In genomic region chr2:8118940-8119781, GRCh38 we compare ENCODE assay signal across 14 cellular contexts.
DNase-seq lines count a peak whose midpoint lies in the region; ATAC-seq and TF ChIP-seq lines count a peak whose summit lies in the region.
"Had no signal": no experiment of that assay in that cellular context is flagged by ENCODE, and none has a peak within 500 bp of the region (broad histone marks: within the 10 kb centered on the region; RNA-seq: fewer than 3 reads in every experiment).

No MANE protein-coding gene starts in this region.

- TF ChIP-seq CTCF in fibroblast of lung (conservative IDR thresholded peaks at IDR 0.05 in 1 of 2, IDR thresholded peaks at IDR 0.05 in 1 of 2; ENCODE audit: low read depth in 1 of 2, low read length in 2 of 2) (no peak), osteoblast (IDR thresholded peaks at IDR 0.05; ENCODE audit: extremely low read depth, low read depth, low read length) (no peak)

- peak overlapping the region; percentile 20 for H3K4me2 ChIP-seq in fibroblast of lung (ENCODE audit: extremely low read depth, insufficient read depth, low read length)
- H3K4me2 ChIP-seq in osteoblast (ENCODE audit: insufficient read depth, low read length) = peak overlapping the region; percentile 59

- H3K9me3 Mint-ChIP-seq in CD8-positive, alpha-beta memory T cell = no peaks in the 10 kb centered on the region

- no peak overlapping the region for H3K27ac Mint-ChIP-seq in CD8-positive, alpha-beta memory T cell

- no peak overlapping the region for H3K4me3 ChIP-seq in right cardiac atrium (ENCODE audit: low read length)
- no peak overlapping the region for H3K4me3 ChIP-seq in fibroblast of lung (replicated peaks in 1 of 4; ENCODE audit: control extremely low read depth in 1 of 4, insufficient read depth in 1 of 4, low read depth in 3 of 4, low read length in 4 of 4)
- H3K4me3 ChIP-seq in osteoblast (ENCODE audit: insufficient read depth, low read length) = no peak overlapping the region
- no peak overlapping the region for H3K4me3 ChIP-seq in CD8-positive, alpha-beta memory T cell (ENCODE audit: low read length)
- H3K4me3 ChIP-seq: cardiac muscle cell, HAP-1, MG63 had no signal

- H3K79me2 ChIP-seq in fibroblast of lung (ENCODE audit: control insufficient read depth, insufficient read depth, low read length) (no peaks in the 10 kb centered on the region), osteoblast (ENCODE audit: insufficient read depth, low read length) (no peaks in the 10 kb centered on the region)

- H3K36me3 ChIP-seq in fibroblast of lung (ENCODE audit: control insufficient read depth, insufficient read depth, low read length) (no peaks in the 10 kb centered on the region), osteoblast (ENCODE audit: insufficient read depth, low read length) (no peaks in the 10 kb centered on the region)
- no peaks in the 10 kb centered on the region for H3K36me3 ChIP-seq in CD8-positive, alpha-beta memory T cell (ENCODE audit: insufficient read depth, low read length)
- H3K36me3 ChIP-seq: cardiac muscle cell, HAP-1, MG63 had no signal

- DNase-seq in right cardiac atrium (no peak), left ventricle myocardium superior (no peak), fibroblast of lung (ENCODE audit: low read depth in 2 of 2) (no peak), osteoblast (ENCODE audit: insufficient read length, low spot score, missing footprints) (peak; percentile 49), SKM-1 (lab: John Stamatoyannopoulos, UW; ENCODE audit: unreplicated experiment) (no peak), midbrain (lab: John Stamatoyannopoulos, UW) (no peak)
- no peak for DNase-seq in CD8-positive, alpha-beta memory T cell
- DNase-seq: activated CD4-positive, alpha-beta T cell treated with anti-CD3 and anti-CD28 coated beads, Interleukin-2, amount 50 U/mL, for 1 hour; activated effector memory CD4-positive, alpha-beta T cell treated with Interleukin-2 at 50 U/mL for 16 hours; MG63; stimulated activated CD4-positive, alpha-beta T cell treated with anti-CD3 and anti-CD28 coated beads, Interleukin-12 subunit alpha, Interleukin-12 subunit beta, amount 100 ng/mL, for 4 hours had no signal

- no peaks in the 10 kb centered on the region for H3K27me3 ChIP-seq in right cardiac atrium (ENCODE audit: control insufficient read depth, insufficient read depth)
- no peaks in the 10 kb centered on the region for H3K27me3 ChIP-seq in fibroblast of lung (ENCODE audit: control insufficient read depth, insufficient read depth, low read length)
- H3K27me3 ChIP-seq in osteoblast (ENCODE audit: insufficient read depth, low read length) = no peaks in the 10 kb centered on the region
- H3K27me3 ChIP-seq in CD8-positive, alpha-beta memory T cell (ENCODE audit: insufficient read depth, low read length, poor library complexity, severe bottlenecking) = no peaks in the 10 kb centered on the region
- H3K27me3 ChIP-seq: cardiac muscle cell, MG63 had no signal

- H3K27me3 Mint-ChIP-seq in CD8-positive, alpha-beta memory T cell = peaks cover 0 to 2% of the 10 kb centered on the region in 2 donors

- H3K36me3 Mint-ChIP-seq in CD8-positive, alpha-beta memory T cell = no peaks in the 10 kb centered on the region

- H4K20me1 ChIP-seq in fibroblast of lung (ENCODE audit: control insufficient read depth, extremely low read depth, insufficient read depth, low read length) = no peaks in the 10 kb centered on the region
- H4K20me1 ChIP-seq in osteoblast (ENCODE audit: insufficient read depth, low read length) = no peaks in the 10 kb centered on the region

- WGBS in right cardiac atrium = 86% methylated on average over 14 of the region's 14 CpGs

- no peak overlapping the region for H3K4me3 Mint-ChIP-seq in CD8-positive, alpha-beta memory T cell

- peaks cover 10% of the 10 kb centered on the region for H3K4me1 ChIP-seq in right cardiac atrium (ENCODE audit: control insufficient read depth, insufficient read depth, low read length)
- no peaks in the 10 kb centered on the region for H3K4me1 ChIP-seq in fibroblast of lung (ENCODE audit: control insufficient read depth, extremely low read depth, insufficient read depth, low read length)
- peaks cover 19% of the 10 kb centered on the region for H3K4me1 ChIP-seq in osteoblast (ENCODE audit: insufficient read depth, low read length)
- H3K4me1 ChIP-seq in CD8-positive, alpha-beta memory T cell (ENCODE audit: insufficient read depth, low read length) = no peaks in the 10 kb centered on the region
- H3K4me1 ChIP-seq: HAP-1 had no signal

- ATAC-seq in right cardiac atrium (no peak), left ventricle myocardium superior (no peak), HG02642 (IDR thresholded peaks at IDR 0.05; ENCODE audit: poor library complexity, unreplicated experiment) (no peak)

- H2AFZ ChIP-seq in fibroblast of lung (ENCODE audit: low read length) (no peak overlapping the region), osteoblast (ENCODE audit: low read length) (peak overlapping the region; percentile 56)

- POLR2A ChIA-PET in CD8-positive, alpha-beta memory T cell (lab: Charles Lee) = no interaction called here

- H3K9me3 ChIP-seq in right cardiac atrium (ENCODE audit: control insufficient read depth, low read length) = no peaks in the 10 kb centered on the region
- no peaks in the 10 kb centered on the region for H3K9me3 ChIP-seq in fibroblast of lung (ENCODE audit: control insufficient read depth, insufficient read depth, low read depth, low read length)
- no peaks in the 10 kb centered on the region for H3K9me3 ChIP-seq in osteoblast (ENCODE audit: low read depth, low read length)
- no peaks in the 10 kb centered on the region for H3K9me3 ChIP-seq in CD8-positive, alpha-beta memory T cell (ENCODE audit: low read length)
- H3K9me3 ChIP-seq: HAP-1, MG63 had no signal

- peak overlapping the region; percentile 77 for H3K27ac ChIP-seq in right cardiac atrium (ENCODE audit: low read length)
- no peak overlapping the region for H3K27ac ChIP-seq in fibroblast of lung (ENCODE audit: insufficient read depth, low read length)
- H3K27ac ChIP-seq in osteoblast (ENCODE audit: low read depth, low read length) = peak overlapping the region; percentile 81
- H3K27ac ChIP-seq in CD8-positive, alpha-beta memory T cell (ENCODE audit: low read depth, low read length) = no peak overlapping the region
- H3K27ac ChIP-seq: cardiac muscle cell had no signal

- CTCF ChIA-PET in CD8-positive, alpha-beta memory T cell (lab: Charles Lee) = no interaction called here

- no peak overlapping the region for H3K9ac ChIP-seq in fibroblast of lung (ENCODE audit: insufficient read depth, low read length)

- H3K4me1 Mint-ChIP-seq in CD8-positive, alpha-beta memory T cell = peaks cover 0 to 5% (median 3%) of the 10 kb centered on the region in 3 donors

- intact Hi-C loops in right cardiac atrium (cut with DNase I) (no loop called here), left ventricle myocardium superior (cut with micrococcal nuclease) (no loop called here)

Comparison
In these comparisons a context has a peak if more than half of its experiments do, and no peak if none do; other contexts are left out.
1. H3K27ac ChIP-seq: peak in right cardiac atrium (single experiment) and osteoblast (single experiment); none in fibroblast of lung (single experiment) and CD8-positive, alpha-beta memory T cell (single experiment).